Comparison of ENCODE assay signal across 18 cellular contexts in the genomic region with DNA sequence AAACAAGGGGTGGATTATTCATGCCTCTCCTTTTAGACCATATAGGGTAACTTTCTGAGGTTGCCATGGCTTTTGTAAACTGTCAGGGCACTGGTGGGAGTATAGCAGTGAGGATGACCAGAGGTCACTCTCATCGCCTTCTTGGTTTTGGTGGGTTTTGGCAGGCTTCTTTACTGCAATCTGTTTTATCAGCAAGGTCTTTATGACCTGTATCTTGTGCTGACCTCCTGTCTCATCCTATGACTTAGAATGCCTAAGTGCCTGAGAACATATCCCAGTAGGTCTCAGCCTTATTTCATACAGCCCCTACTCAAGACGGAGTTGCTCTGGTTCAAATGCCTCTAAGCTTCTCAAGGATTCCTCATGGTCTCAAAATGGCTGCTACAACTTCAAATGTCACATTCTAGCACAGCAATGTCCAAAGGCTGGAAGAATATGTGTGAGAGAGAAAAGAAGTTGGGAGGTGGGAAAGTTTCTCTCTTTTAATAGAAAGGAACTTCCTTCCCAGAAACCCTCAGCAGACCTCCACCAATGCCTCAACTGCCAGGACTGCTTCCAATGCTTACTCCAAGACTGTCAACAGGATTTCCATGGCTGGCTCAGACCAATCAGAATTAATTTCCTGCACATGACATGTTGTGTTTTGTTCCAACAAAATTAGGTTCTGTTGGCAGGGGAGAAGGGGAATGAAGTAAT. TPM values are rescaled to one million over a fixed set of nuclear protein-coding genes. Genes with fewer than 3 reads are reported as not detected.
DNase-seq lines count a peak whose midpoint lies in the region; ATAC-seq, FAIRE-seq and TF ChIP-seq lines count a peak whose summit lies in the region.
"Had no signal": no experiment of that assay in that cellular context is flagged by ENCODE, and none has a peak within 500 bp of the region (broad histone marks: within the 10 kb centered on the region; RNA-seq: fewer than 3 reads in every experiment).

No MANE protein-coding gene starts in this region.

- TF ChIP-seq CTCF in right lobe of liver (IDR thresholded peaks at IDR 0.05): no peak
- no peak for TF ChIP-seq CTCF in HepG2 (CRISPR knock-in tag; IDR thresholded peaks at IDR 0.05)
- no peak for TF ChIP-seq CTCF in H1 (IDR thresholded peaks at IDR 0.05; ENCODE audit: control extremely low read depth in 1 of 3, insufficient read depth in 1 of 3, low read depth in 1 of 3, low read length in 3 of 3)

- H3K56ac ChIP-seq in H1 (replicated peaks; ENCODE audit: insufficient read length, low read depth, low read length): no peak overlapping the region

- no peak for TF ChIP-seq POLR2A in right lobe of liver (IDR thresholded peaks at IDR 0.05)
- TF ChIP-seq POLR2A in HepG2 (IDR thresholded peaks at IDR 0.05; ENCODE audit: insufficient read depth in 1 of 2, low read depth in 2 of 2, low read length in 2 of 2): no peak
- no peak for TF ChIP-seq POLR2A in H1 (IDR thresholded peaks at IDR 0.05; ENCODE audit: control extremely low read depth in 1 of 2, low read depth in 2 of 2, low read length in 2 of 2)
- no peak for TF ChIP-seq POLR2A in GM12892 (IDR thresholded peaks at IDR 0.05; ENCODE audit: low read depth, low read length)

- no peak overlapping the region; the same call in 1 of the 2 replicates for H2AK5ac ChIP-seq in H1 (ENCODE audit: low read depth, low read length)

- in situ Hi-C loops in HepG2 (cut with HindIII; ENCODE audit: extremely low pct_ligation_motif_present, low pct_unique_long_range_greater_than_20kb): no loop called here

- H3K4me1 ChIP-seq in right lobe of liver (peaks cover 0 to 75% (median 38%) of the 10 kb centered on the region in 4 donors), HepG2 (ENCODE audit: insufficient read depth, low read length) (peaks cover 69% of the 10 kb centered on the region), H1 (replicated peaks in 1 of 4; ENCODE audit: control insufficient read depth in 3 of 4, insufficient read depth in 4 of 4, low read length in 3 of 4) (peaks cover 4 to 18% (median 15%) of the 10 kb centered on the region in 4 experiments)

- H3K18ac ChIP-seq in H1 (ENCODE audit: extremely low read depth, low read length): 0 out of 2 replicates have a peak overlapping the region, but pooled peaks have one; percentile 4

- H3K36me3 ChIP-seq in right lobe of liver (no peaks in the 10 kb centered on the region), HepG2 (replicated peaks in 1 of 2; ENCODE audit: control insufficient read depth in 1 of 2, insufficient read depth in 2 of 2, low read length in 2 of 2) (no peaks in the 10 kb centered on the region), H1 (ENCODE audit: control insufficient read depth in 2 of 4, insufficient read depth in 4 of 4, low read length in 3 of 4) (peaks cover 0 to 3% (median 0%) of the 10 kb centered on the region in 4 experiments; a peak in 1 of 8 replicates)
- H3K36me3 ChIP-seq: cardiac muscle cell, esophagus muscularis mucosa had no signal

- H3K9ac ChIP-seq in HepG2 (ENCODE audit: insufficient read depth, low read depth, low read length) (no peak overlapping the region), H1 (replicated peaks in 1 of 4; ENCODE audit: extremely low read depth in 1 of 4, low read depth in 3 of 4, low read length in 3 of 4) (no peak overlapping the region)

- H3K27ac Mint-ChIP-seq in activated naive CD4-positive, alpha-beta T cell treated with anti-CD3 and anti-CD28 coated beads for 36 hours: no peak overlapping the region
- H3K27ac Mint-ChIP-seq: activated T-helper 17 cell treated with anti-CD3 and anti-CD28 coated beads, Interleukin-2, amount 50 U/mL, for 72 hours had no signal

- no peaks in the 10 kb centered on the region for H3K79me1 ChIP-seq in H1 (ENCODE audit: low read depth, low read length)

- no peak overlapping the region for H2AFZ ChIP-seq in HepG2 (ENCODE audit: low read length)
- H2AFZ ChIP-seq in H1 (ENCODE audit: low read length): no peak overlapping the region

- H2BK12ac ChIP-seq in H1 (ENCODE audit: low read depth, low read length): no peak overlapping the region

- H3K27me3 Mint-ChIP-seq in activated naive CD4-positive, alpha-beta T cell treated with anti-CD3 and anti-CD28 coated beads for 36 hours (ENCODE audit: low read depth): peaks cover 57% of the 10 kb centered on the region

- peak overlapping the region; percentile 19; the same call in 1 of the 2 replicates for H2BK15ac ChIP-seq in H1 (ENCODE audit: low read length)

- no peaks in the 10 kb centered on the region for H3K79me2 ChIP-seq in HepG2 (ENCODE audit: insufficient read depth, low read length)
- H3K79me2 ChIP-seq in H1 (ENCODE audit: control insufficient read depth in 1 of 2, insufficient read depth in 2 of 2, low read length in 2 of 2): no peaks in the 10 kb centered on the region

- no peak overlapping the region for H3K14ac ChIP-seq in H1 (ENCODE audit: insufficient read length)

- BruUV-seq in HepG2 (replicated peaks; lab: Mats Ljungman, UMichigan): no TSS peak

- H3K4me3 Mint-ChIP-seq in activated naive CD4-positive, alpha-beta T cell treated with anti-CD3 and anti-CD28 coated beads for 36 hours: no peak overlapping the region
- H3K4me3 Mint-ChIP-seq: activated T-helper 17 cell treated with anti-CD3 and anti-CD28 coated beads, Interleukin-2, amount 50 U/mL, for 72 hours had no signal

- H3K27me3 ChIP-seq in right lobe of liver (no peaks in the 10 kb centered on the region), HepG2 (ENCODE audit: control insufficient read depth in 1 of 2, insufficient read depth in 2 of 2, low read length in 2 of 2) (no peaks in the 10 kb centered on the region), H1 (replicated peaks in 1 of 4; ENCODE audit: control insufficient read depth in 3 of 4, extremely low read depth in 1 of 4, insufficient read depth in 3 of 4, low read length in 3 of 4) (no peaks in the 10 kb centered on the region)
- H3K27me3 ChIP-seq: cardiac muscle cell, esophagus muscularis mucosa had no signal

- no peak overlapping the region for H3K23ac ChIP-seq in H1 (ENCODE audit: insufficient read length)

- H3K4me1 Mint-ChIP-seq in activated naive CD4-positive, alpha-beta T cell treated with anti-CD3 and anti-CD28 coated beads for 36 hours (ENCODE audit: low read depth): peaks cover 25% of the 10 kb centered on the region

- FAIRE-seq in HepG2 (lab: Jason Lieb, UNC) (no peak), H1 (lab: Jason Lieb, UNC) (no peak), GM12892 (lab: Jason Lieb, UNC) (no peak)
- FAIRE-seq: A204.1, kidney had no signal

- CTCF ChIA-PET in HepG2 (lab: Yijun Ruan, JAX; ENCODE audit: low intra/inter-chr PET ratio, low total read pairs): no interaction called here
- CTCF ChIA-PET in H1 (lab: Charles Lee; ENCODE audit: partially characterized antibody): no interaction called here
- CTCF ChIA-PET in activated naive CD4-positive, alpha-beta T cell treated with anti-CD3 and anti-CD28 coated beads for 36 hours (lab: Charles Lee): no interaction called here

- no peaks in the 10 kb centered on the region for H3K9me3 Mint-ChIP-seq in activated naive CD4-positive, alpha-beta T cell treated with anti-CD3 and anti-CD28 coated beads for 36 hours
- H3K9me3 Mint-ChIP-seq: activated T-helper 17 cell treated with anti-CD3 and anti-CD28 coated beads, Interleukin-2, amount 50 U/mL, for 72 hours had no signal

- H2BK5ac ChIP-seq in H1 (ENCODE audit: low read depth, low read length): no peak overlapping the region

- POLR2A ChIA-PET in HepG2 (lab: Yijun Ruan, JAX): no interaction called here
- POLR2A ChIA-PET in H1 (lab: Charles Lee; ENCODE audit: partially characterized antibody): no interaction called here

- H2BK120ac ChIP-seq in H1 (replicated peaks; ENCODE audit: low read depth, low read length): no peak overlapping the region

- H3K36me3 Mint-ChIP-seq in activated naive CD4-positive, alpha-beta T cell treated with anti-CD3 and anti-CD28 coated beads for 36 hours (ENCODE audit: low read depth): no peaks in the 10 kb centered on the region

- H4K20me1 ChIP-seq in HepG2 (ENCODE audit: insufficient read depth, low read length) (no peaks in the 10 kb centered on the region), H1 (replicated peaks in 1 of 2; ENCODE audit: control insufficient read depth in 1 of 2, insufficient read depth in 2 of 2, low read length in 2 of 2) (no peaks in the 10 kb centered on the region)

- H3K9me3 ChIP-seq in right lobe of liver (no peaks in the 10 kb centered on the region), HepG2 (ENCODE audit: low read length) (no peaks in the 10 kb centered on the region), H1 (ENCODE audit: insufficient read depth in 2 of 2, low read depth in 1 of 2, low read length in 1 of 2) (peaks cover 0 to 6% of the 10 kb centered on the region in 2 experiments; a peak in 1 of 4 replicates)
- H3K9me3 ChIP-seq: esophagus muscularis mucosa had no signal

- no peak overlapping the region for H4K91ac ChIP-seq in H1 (replicated peaks; ENCODE audit: insufficient read length, low read length)

- WGBS in right lobe of liver (ENCODE audit: insufficient coverage, low coverage, low lambda C conversion rate, missing lambda C conversion rate): 82% methylated on average over 2 of the region's 2 CpGs
- WGBS in HepG2 (ENCODE audit: low lambda C conversion rate): 100% methylated on average over 2 of the region's 2 CpGs
- WGBS in H1 (ENCODE audit: extremely low coverage in 1 of 2, insufficient coverage in 1 of 2, insufficient read length in 1 of 2, insufficient replicate concordance in 2 of 2, low coverage in 1 of 2, low lambda C conversion rate in 2 of 2, missing lambda C conversion rate in 1 of 2), 2 experiments: 86% methylated on average over 2 of the region's 2 CpGs; no CpG with 5 or more reads in 1 of the 2 experiments

- peaks cover 2% of the 10 kb centered on the region; the same call in 1 of the 2 replicates for H3K23me2 ChIP-seq in H1 (ENCODE audit: low read depth, low read length)

- TF ChIP-seq EP300 in HepG2 (IDR thresholded peaks at IDR 0.05; ENCODE audit: low read depth in 2 of 2, low read length in 2 of 2) (no peak), HepG2 (CRISPR knock-in tag; IDR thresholded peaks at IDR 0.05; ENCODE audit: borderline replicate concordance) (no peak), H1 (IDR thresholded peaks at IDR 0.05; ENCODE audit: borderline replicate concordance in 1 of 2, low read depth in 2 of 2, low read length in 2 of 2) (no peak)

- H3K4me3 ChIP-seq in right lobe of liver (no peak overlapping the region), HepG2 (replicated peaks in 1 of 3; ENCODE audit: insufficient read depth in 1 of 3, low read depth in 2 of 3, low read length in 3 of 3) (no peak overlapping the region), H1 (ENCODE audit: extremely low read depth in 1 of 4, insufficient read depth in 2 of 4, low read depth in 3 of 4, low read length in 4 of 4) (no peak overlapping the region)
- H3K4me3 ChIP-seq: cardiac muscle cell, esophagus muscularis mucosa, smooth muscle cell had no signal

- no peak overlapping the region for H4K5ac ChIP-seq in H1 (ENCODE audit: insufficient read length, low read depth, low read length)

- ATAC-seq in right lobe of liver (no peak), HepG2 (no peak)
- ATAC-seq: activated T-helper 17 cell treated with anti-CD3 and anti-CD28 coated beads, Interleukin-2, amount 50 U/mL, for 72 hours had no signal

- TF ChIP-seq RAD21 in HepG2 (CRISPR knock-in tag; IDR thresholded peaks at IDR 0.05): no peak
- no peak for TF ChIP-seq RAD21 in H1 (IDR thresholded peaks at IDR 0.05 in 1 of 2, conservative IDR thresholded peaks at IDR 0.05 in 1 of 2; ENCODE audit: low read depth in 2 of 2, low read length in 2 of 2)

- H3K27ac ChIP-seq in right lobe of liver (peak overlapping the region; percentile 13 to 60 (median 32)), HepG2 (ENCODE audit: extremely low read length, insufficient read depth, low read length) (no peak overlapping the region), H1 (ENCODE audit: low read depth, low read length) (no peak overlapping the region)
- H3K27ac ChIP-seq: cardiac muscle cell had no signal

- DNase-seq in right lobe of liver (no peak), HepG2 (ENCODE audit: low spot score) (no peak), H1 (ENCODE audit: low read depth in 1 of 2, low spot score in 2 of 2) (no peak), medulla oblongata (ENCODE audit: extremely low spot score) (peak; percentile 22), HCEC 1CT (no peak), GM12892 (ENCODE audit: insufficient read length) (no peak), COR-L47 (lab: John Stamatoyannopoulos, UW) (no peak)
- DNase-seq in activated naive CD4-positive, alpha-beta T cell treated with anti-CD3 and anti-CD28 coated beads for 36 hours: no peak
- DNase-seq: DMS53, kidney, NCI-H1694 treated with DMSO at 0.1 percent for 48 hours, SHP77, T-helper 2 cell had no signal

- no peak overlapping the region for H2BK20ac ChIP-seq in H1 (ENCODE audit: low read length)

- H4K8ac ChIP-seq in H1 (ENCODE audit: extremely low read depth, insufficient read depth, low read length): no peak overlapping the region

- H3K4me2 ChIP-seq in HepG2 (ENCODE audit: low read depth, low read length): no peak overlapping the region
- no peak overlapping the region for H3K4me2 ChIP-seq in H1 (ENCODE audit: insufficient read depth in 1 of 2, low read depth in 2 of 2, low read length in 2 of 2)
- H3K4me2 ChIP-seq: smooth muscle cell had no signal

- intact Hi-C loops in right lobe of liver (cut with DNase I): loop anchor here (10.0 kb wide), 2 partner anchors 51 to 151 kb away; partner anchors contain the start of gene B4GALT5 (in 1 of the 2)
- intact Hi-C loops in HepG2 (cut with micrococcal nuclease; ENCODE audit: unreplicated experiment): no loop called here
- intact Hi-C loops in activated naive CD4-positive, alpha-beta T cell treated with anti-CD3 and anti-CD28 coated beads for 36 hours (cut with micrococcal nuclease): no loop called here

- no peak overlapping the region for H3K4ac ChIP-seq in H1 (replicated peaks; ENCODE audit: insufficient read length, low read depth, low read length)

RNA-seq across cellular contexts. Expression of gene SLC9A8, which starts 46.6 kb away (rescaled TPM):
- total RNA-seq in right lobe of liver (10 to 100 TPM in 3 of 6 experiments, 1 to 10 TPM in 3; 6.8 to 10.6 (median 9.6) TPM), HepG2 (2016; rRNA removed; fragmentation: Illumina TruSeq; extraction: Trizol) (2.6 and 7.4 TPM in 2 replicates)
- total RNA-seq in HepG2 (2016; cell fraction: cytosol; rRNA removed; fragmentation: Illumina TruSeq; extraction: Trizol; ENCODE audit: low read depth): 1.6 TPM in 2 replicates
- total RNA-seq in HepG2 (2016; cell fraction: insoluble cytoplasmic fraction; rRNA removed; fragmentation: Illumina TruSeq; extraction: Trizol): 2.1 and 7.4 TPM in 2 replicates
- 2.2 and 2.6 TPM in 2 replicates for total RNA-seq in HepG2 (2016; cell fraction: membrane; rRNA removed; fragmentation: Illumina TruSeq; extraction: Trizol)
- total RNA-seq in HepG2 (2016; cell fraction: nucleus; rRNA removed; fragmentation: Illumina TruSeq; extraction: Trizol): 13.8 and 19.0 TPM in 2 replicates
- polyA plus RNA-seq in HepG2 (2011; rRNA removed) (4.1 and 4.7 TPM in 2 replicates), H1 (2011; rRNA removed) (3.2 and 5.0 TPM in 2 replicates)
- polyA plus RNA-seq in HepG2 (2011; cell fraction: cytosol; rRNA removed): 1.4 and 1.8 TPM in 2 replicates
- 17.3 and 20.8 TPM in 2 replicates for polyA plus RNA-seq in HepG2 (2011; cell fraction: nucleus; rRNA removed)
- 5.9 and 6.1 TPM in 2 replicates for polyA plus RNA-seq in HepG2 (2012)
- 0.68 and 0.75 TPM in 2 replicates for polyA plus RNA-seq in HepG2 (2016; cell fraction: cytosol; fragmentation: Illumina TruSeq; extraction: Trizol; ENCODE audit: low read depth)
- 1.7 and 2.2 TPM in 2 replicates for polyA plus RNA-seq in HepG2 (2016; cell fraction: insoluble cytoplasmic fraction; fragmentation: Illumina TruSeq; extraction: Trizol; ENCODE audit: low read depth)
- 1.2 and 1.5 TPM in 2 replicates for polyA plus RNA-seq in HepG2 (2016; cell fraction: membrane; fragmentation: Illumina TruSeq; extraction: Trizol; ENCODE audit: low read depth)
- 21.2 and 22.1 TPM in 2 replicates for polyA plus RNA-seq in HepG2 (2016; cell fraction: nucleus; fragmentation: Illumina TruSeq; extraction: Trizol; ENCODE audit: insufficient read depth, low read depth)
- polyA minus RNA-seq in HepG2 (2011; rRNA and poly(A)+ RNA removed; ENCODE audit: low replicate concordance): 25.8 and 28.2 TPM in 2 replicates
- polyA minus RNA-seq in HepG2 (2011; cell fraction: cytosol; rRNA and poly(A)+ RNA removed): 0.88 and 2.2 TPM in 2 replicates
- 26.4 and 27.8 TPM in 2 replicates for polyA minus RNA-seq in HepG2 (2011; cell fraction: nucleus; rRNA and poly(A)+ RNA removed)
- 6.2 and 6.7 TPM in 2 replicates for total RNA-seq in H1 (2021; fragmentation: NEBNext Ultra II Directional; extraction: Animal tissue kit (Norgen Biotek cat#: 25700))
- polyA plus RNA-seq in H1 (2011; cell fraction: cytosol; rRNA removed): 3.0 TPM
- polyA plus RNA-seq in H1 (2011; cell fraction: nucleus; rRNA removed): 10.2 TPM
- polyA plus RNA-seq in H1 (2012, experiment 1 of 2): 5.1 to 9.0 TPM (median 6.0 TPM) in 4 replicates
- 3.4 TPM for polyA plus RNA-seq in H1 (2012, experiment 2 of 2)
- 7.5 TPM for polyA plus RNA-seq in H1 (2013, experiment 1 of 2)
- polyA plus RNA-seq in H1 (2013, experiment 2 of 2): 7.5 TPM
- 6.6 and 14.1 TPM in 2 replicates for polyA minus RNA-seq in H1 (2011; rRNA and poly(A)+ RNA removed)
- polyA minus RNA-seq in H1 (2011; cell fraction: cytosol; rRNA and poly(A)+ RNA removed): 2.7 TPM
- 18.1 TPM for polyA minus RNA-seq in H1 (2011; cell fraction: nucleus; rRNA and poly(A)+ RNA removed)
- 10 to 100 TPM; 11.2 to 11.4 TPM for total RNA-seq in activated naive CD4-positive, alpha-beta T cell treated with anti-CD3 and anti-CD28 coated beads for 36 hours
- 5.0 TPM for polyA plus RNA-seq in GM12892 (2012; ENCODE audit: missing spikeins)

RNA-seq across cellular contexts. Expression of gene B4GALT5, which starts 52.3 kb away (rescaled TPM):
- 10 to 100 TPM in 5 of 6 experiments, 1 to 10 TPM in 1; 9.5 to 32.6 (median 15.5) TPM for total RNA-seq in right lobe of liver
- 26.7 and 30.9 TPM in 2 replicates for total RNA-seq in HepG2 (2016; rRNA removed; fragmentation: Illumina TruSeq; extraction: Trizol)
- 8.0 and 8.5 TPM in 2 replicates for total RNA-seq in HepG2 (2016; cell fraction: cytosol; rRNA removed; fragmentation: Illumina TruSeq; extraction: Trizol; ENCODE audit: low read depth)
- total RNA-seq in HepG2 (2016; cell fraction: insoluble cytoplasmic fraction; rRNA removed; fragmentation: Illumina TruSeq; extraction: Trizol): 22.9 and 29.9 TPM in 2 replicates
- 33.9 and 36.1 TPM in 2 replicates for total RNA-seq in HepG2 (2016; cell fraction: membrane; rRNA removed; fragmentation: Illumina TruSeq; extraction: Trizol)
- 27.2 and 29.5 TPM in 2 replicates for total RNA-seq in HepG2 (2016; cell fraction: nucleus; rRNA removed; fragmentation: Illumina TruSeq; extraction: Trizol)
- polyA plus RNA-seq in HepG2 (2011; rRNA removed): 27.3 and 29.3 TPM in 2 replicates
- polyA plus RNA-seq in HepG2 (2011; cell fraction: cytosol; rRNA removed): 18.3 and 27.5 TPM in 2 replicates
- polyA plus RNA-seq in HepG2 (2011; cell fraction: nucleus; rRNA removed): 11.9 and 15.8 TPM in 2 replicates
- polyA plus RNA-seq in HepG2 (2012): 18.1 and 19.7 TPM in 2 replicates
- 5.4 and 5.7 TPM in 2 replicates for polyA plus RNA-seq in HepG2 (2016; cell fraction: cytosol; fragmentation: Illumina TruSeq; extraction: Trizol; ENCODE audit: low read depth)
- 22.6 and 24.2 TPM in 2 replicates for polyA plus RNA-seq in HepG2 (2016; cell fraction: insoluble cytoplasmic fraction; fragmentation: Illumina TruSeq; extraction: Trizol; ENCODE audit: low read depth)
- 22.9 and 23.5 TPM in 2 replicates for polyA plus RNA-seq in HepG2 (2016; cell fraction: membrane; fragmentation: Illumina TruSeq; extraction: Trizol; ENCODE audit: low read depth)
- 42.1 and 46.2 TPM in 2 replicates for polyA plus RNA-seq in HepG2 (2016; cell fraction: nucleus; fragmentation: Illumina TruSeq; extraction: Trizol; ENCODE audit: insufficient read depth, low read depth)
- polyA minus RNA-seq in HepG2 (2011; rRNA and poly(A)+ RNA removed; ENCODE audit: low replicate concordance): 38.2 and 60.8 TPM in 2 replicates
- polyA minus RNA-seq in HepG2 (2011; cell fraction: cytosol; rRNA and poly(A)+ RNA removed): 22.1 and 24.1 TPM in 2 replicates
- polyA minus RNA-seq in HepG2 (2011; cell fraction: nucleus; rRNA and poly(A)+ RNA removed): 13.5 and 18.5 TPM in 2 replicates
- total RNA-seq in H1 (2021; fragmentation: NEBNext Ultra II Directional; extraction: Animal tissue kit (Norgen Biotek cat#: 25700)): 73.5 and 75.4 TPM in 2 replicates
- polyA plus RNA-seq in H1 (2011; rRNA removed): 39.1 and 46.5 TPM in 2 replicates
- 43.0 TPM for polyA plus RNA-seq in H1 (2011; cell fraction: cytosol; rRNA removed)
- polyA plus RNA-seq in H1 (2011; cell fraction: nucleus; rRNA removed): 26.3 TPM
- polyA plus RNA-seq in H1 (2012, experiment 1 of 2): 41.6 to 48.4 TPM (median 44.5 TPM) in 4 replicates
- 24.7 TPM for polyA plus RNA-seq in H1 (2012, experiment 2 of 2)
- polyA plus RNA-seq in H1 (2013, experiment 1 of 2): 57.2 TPM
- polyA plus RNA-seq in H1 (2013, experiment 2 of 2): 71.0 TPM
- polyA minus RNA-seq in H1 (2011; rRNA and poly(A)+ RNA removed): 59.0 and 69.0 TPM in 2 replicates
- 36.1 TPM for polyA minus RNA-seq in H1 (2011; cell fraction: cytosol; rRNA and poly(A)+ RNA removed)
- 20.6 TPM for polyA minus RNA-seq in H1 (2011; cell fraction: nucleus; rRNA and poly(A)+ RNA removed)
- 10 to 100 TPM; 18.6 to 19.0 TPM for total RNA-seq in activated naive CD4-positive, alpha-beta T cell treated with anti-CD3 and anti-CD28 coated beads for 36 hours
- polyA plus RNA-seq in GM12892 (2012; ENCODE audit: missing spikeins): 19.3 TPM

Comparison
In these comparisons a context has a peak if more than half of its experiments do, and no peak if none do; other contexts are left out.
1. H3K27ac ChIP-seq: peak in right lobe of liver (3 of 3); none in HepG2 (single experiment) and H1 (single experiment).
2. intact Hi-C loops: an anchor here in right lobe of liver (10.0 kb wide); none called in HepG2 and activated naive CD4-positive, alpha-beta T cell treated with anti-CD3 and anti-CD28 coated beads for 36 hours.